8 cellular contexts compared by ENCODE assay signal in the genomic region with DNA sequence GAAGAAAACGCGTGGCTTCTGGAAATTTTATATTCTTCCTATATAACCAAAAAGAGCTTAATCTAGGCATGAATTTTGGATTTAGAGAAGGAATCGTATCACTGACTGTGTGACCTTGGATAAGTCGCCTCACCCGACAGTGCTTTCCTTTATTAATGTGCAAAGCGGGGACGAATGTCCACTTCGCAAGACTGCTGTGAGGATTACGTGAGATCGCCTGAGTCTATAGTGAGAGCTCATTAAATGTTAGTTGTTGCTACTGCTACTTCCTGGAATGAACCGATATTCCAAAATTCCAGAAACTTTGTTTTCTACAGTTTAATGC. TPM values are rescaled to one million over a fixed set of nuclear protein-coding genes. Genes with fewer than 3 reads are reported as not detected.
DNase-seq lines count a peak whose midpoint lies in the region; ATAC-seq and TF ChIP-seq lines count a peak whose summit lies in the region.

No MANE protein-coding gene starts in this region.

- H3K4me3 ChIP-seq in BJ (ENCODE audit: low read depth, low read length) (peak overlapping the region; percentile 86), foreskin fibroblast (ENCODE audit: low read depth in 1 of 2, low read length in 2 of 2) (peak overlapping the region; percentile 94 to 96), retinal pigment epithelial cell (ENCODE audit: low read length) (peak overlapping the region; percentile 83)

- peak; percentile 32 for ATAC-seq in GM21367 (IDR thresholded peaks at IDR 0.05; ENCODE audit: unreplicated experiment)
- no peak for ATAC-seq in HG03108 (IDR thresholded peaks at IDR 0.05; ENCODE audit: unreplicated experiment)
- no peak for ATAC-seq in HG02870 (IDR thresholded peaks at IDR 0.05; ENCODE audit: unreplicated experiment)

- H3K36me3 ChIP-seq in BJ (ENCODE audit: control insufficient read depth, insufficient read depth, low read length): no peaks in the 10 kb centered on the region

- DNase-seq in BJ (ENCODE audit: low read depth) (no peak), RWPE1 (ENCODE audit: low spot score) (peak; percentile 4), foreskin fibroblast (peak; percentile 10 to 48), retinal pigment epithelial cell (ENCODE audit: low read depth) (no peak), AG08396 (ENCODE audit: low spot score) (no peak)

- H3K27ac ChIP-seq in RWPE1: no peak overlapping the region

- CTCF ChIA-PET in BJ (lab: Yijun Ruan, JAX) (no interaction called here), RWPE1 (lab: Yijun Ruan, JAX) (interaction anchor here (0.6 to 0.7 kb wide), 2 partner anchors 1185 to 1833 kb away, joined by 3 to 5 read pairs; no protein-coding TSS in a partner anchor)

- no peaks in the 10 kb centered on the region for H3K27me3 ChIP-seq in BJ (ENCODE audit: control insufficient read depth, insufficient read depth, low read length)

- TF ChIP-seq CTCF in BJ (IDR thresholded peaks at IDR 0.05; ENCODE audit: insufficient read depth, low read depth, low read length) (no peak), RWPE1 (conservative IDR thresholded peaks at IDR 0.05; ENCODE audit: low read depth) (no peak), foreskin fibroblast (IDR thresholded peaks at IDR 0.05; ENCODE audit: low read depth, low read length) (no peak), retinal pigment epithelial cell (conservative IDR thresholded peaks at IDR 0.05; ENCODE audit: low read depth, low read length) (no peak)

- POLR2A ChIA-PET in BJ (lab: Charles Lee): interaction anchor here (0.6 kb wide), 1 partner anchor 84 kb away, joined by 4 read pairs; no protein-coding TSS in a partner anchor
- POLR2A ChIA-PET in RWPE1 (lab: Yijun Ruan, JAX; ENCODE audit: low non-redundant PET): no interaction called here

RNA-seq across cellular contexts. Expression of a gene that starts 0.4 kb away (rescaled TPM):
- polyA plus RNA-seq in BJ (2011; rRNA removed): 4.5 and 9.1 TPM in 2 replicates
- polyA minus RNA-seq in BJ (2011; rRNA and poly(A)+ RNA removed): 4.2 and 8.0 TPM in 2 replicates

Comparison
In these comparisons a context has a peak if more than half of its experiments do, and no peak if none do; other contexts are left out.
1. DNase-seq: peak in RWPE1 (single experiment) and foreskin fibroblast (2 of 2); none in BJ (single experiment), retinal pigment epithelial cell (single experiment) and AG08396 (single experiment).
2. Peak in every context shown above with its lines, with median percentiles within 50 percentile points of each other: H3K4me3 ChIP-seq.